Comparison of ENCODE assay signal across 8 cellular contexts in genomic region chr5:135578685-135579341, GRCh38. TPM values are rescaled to one million over a fixed set of nuclear protein-coding genes. Genes with fewer than 3 reads are reported as not detected.
DNase-seq lines count a peak whose midpoint lies in the region; ATAC-seq and TF ChIP-seq lines count a peak whose summit lies in the region.

TSS of gene CXCL14 (minus strand) at chr5:135578991. CDS start at chr5:135578778, 213 bp downstream.

- POLR2A ChIA-PET in SK-N-SH (lab: Yijun Ruan, JAX): no interaction called here

- H3K79me2 ChIP-seq in SK-N-SH (ENCODE audit: insufficient read depth): no peaks in the 10 kb centered on the region
- H3K79me2 ChIP-seq in osteoblast (ENCODE audit: insufficient read depth, low read length): no peaks in the 10 kb centered on the region

- peak; percentile 45 for DNase-seq in HPDE6-E6E7 (ENCODE audit: extremely low spot score)
- no peak for DNase-seq in SK-N-SH
- DNase-seq in fibroblast of the conjunctiva (ENCODE audit: low read depth): peak; percentile 12
- peak; percentile 89 for DNase-seq in osteoblast (ENCODE audit: insufficient read length, low spot score, missing footprints)

- no peak for ATAC-seq in GM21447 (IDR thresholded peaks at IDR 0.05; ENCODE audit: unreplicated experiment)
- no peak for ATAC-seq in HG02973 (IDR thresholded peaks at IDR 0.05; ENCODE audit: unreplicated experiment)
- no peak for ATAC-seq in HG02798 (IDR thresholded peaks at IDR 0.05; ENCODE audit: poor library complexity, unreplicated experiment)
- no peak for ATAC-seq in GM21526 (IDR thresholded peaks at IDR 0.05; ENCODE audit: low FRiP score, unreplicated experiment)

- no peak within 1 kb of the TSS for H2AFZ ChIP-seq in SK-N-SH (ENCODE audit: low read depth)
- H2AFZ ChIP-seq in osteoblast (ENCODE audit: low read length): no peak within 1 kb of the TSS

- no peaks in the 10 kb centered on the region for H3K36me3 ChIP-seq in SK-N-SH (replicated peaks in 1 of 2; ENCODE audit: control insufficient read depth in 1 of 2, insufficient read depth in 2 of 2, low read length in 1 of 2)
- no peaks in the 10 kb centered on the region for H3K36me3 ChIP-seq in osteoblast (ENCODE audit: insufficient read depth, low read length)

- peak within 1 kb of the TSS; percentile 33; the same call in 1 of the 2 replicates for H3K4me2 ChIP-seq in SK-N-SH
- peak within 1 kb of the TSS; percentile 51 for H3K4me2 ChIP-seq in osteoblast (ENCODE audit: insufficient read depth, low read length)

- H3F3A ChIP-seq in SK-N-SH (replicated peaks; ENCODE audit: insufficient read depth): no peaks in the 10 kb centered on the region

- H3K4me3 ChIP-seq in SK-N-SH (ENCODE audit: low read depth in 2 of 2, low read length in 1 of 2) (no peak within 1 kb of the TSS), osteoblast (ENCODE audit: insufficient read depth, low read length) (peak within 1 kb of the TSS; percentile 37)

- CTCF ChIA-PET in SK-N-SH (lab: Yijun Ruan, JAX): interaction anchor here (1.6 to 25.1 kb wide), 3 partner anchors 18 to 251 kb away, joined by 5 to 409 read pairs (median 10); no protein-coding TSS in a partner anchor

- WGBS in SK-N-SH (ENCODE audit: low lambda C conversion rate): 17% methylated on average over 38 of the region's 68 CpGs

- H3K9me2 ChIP-seq in SK-N-SH: no peaks in the 10 kb centered on the region

- no peaks in the 10 kb centered on the region for H3K9me3 ChIP-seq in SK-N-SH
- no peaks in the 10 kb centered on the region for H3K9me3 ChIP-seq in osteoblast (ENCODE audit: low read depth, low read length)

- no peak within 1 kb of the TSS for H3K9ac ChIP-seq in SK-N-SH

- H3K27me3 ChIP-seq in SK-N-SH (ENCODE audit: insufficient read depth) (peaks cover 57% of the 10 kb centered on the region), osteoblast (ENCODE audit: insufficient read depth, low read length) (peaks cover 42% of the 10 kb centered on the region)

- H3K27ac ChIP-seq in SK-N-SH (ENCODE audit: low read depth in 2 of 2, low read length in 1 of 2) (no peak within 1 kb of the TSS), osteoblast (ENCODE audit: low read depth, low read length) (no peak within 1 kb of the TSS)

- TF ChIP-seq CTCF in SK-N-SH (IDR thresholded peaks at IDR 0.05): no peak
- TF ChIP-seq CTCF in osteoblast (IDR thresholded peaks at IDR 0.05; ENCODE audit: extremely low read depth, low read depth, low read length): no peak

- TF ChIP-seq EP300 in SK-N-SH (IDR thresholded peaks at IDR 0.05; ENCODE audit: borderline replicate concordance in 1 of 2, low read depth in 1 of 2, low read length in 1 of 2): no peak

- H4K20me1 ChIP-seq in SK-N-SH (ENCODE audit: insufficient read depth) (no peaks in the 10 kb centered on the region), osteoblast (ENCODE audit: insufficient read depth, low read length) (no peaks in the 10 kb centered on the region)

- H3K4me1 ChIP-seq in SK-N-SH (ENCODE audit: control insufficient read depth in 1 of 2, insufficient read depth in 2 of 2, low read depth in 1 of 2, low read length in 1 of 2) (no peaks in the 10 kb centered on the region), osteoblast (ENCODE audit: insufficient read depth, low read length) (peaks cover 7% of the 10 kb centered on the region)

- no peak for TF ChIP-seq RAD21 in SK-N-SH (IDR thresholded peaks at IDR 0.05; ENCODE audit: low read length)

TF ChIP-seq in SK-N-SH, 30 proteins besides CTCF, POLR2A, EP300 and RAD21:
- TF ChIP-seq MEF2A (IDR thresholded peaks at IDR 0.05; ENCODE audit: borderline replicate concordance, low read depth): no peak
- no peak for TF ChIP-seq RCOR1 (IDR thresholded peaks at IDR 0.05; ENCODE audit: low read length)
- TF ChIP-seq NFIC (IDR thresholded peaks at IDR 0.05; ENCODE audit: borderline replicate concordance): no peak
- no peak for TF ChIP-seq USF1 (IDR thresholded peaks at IDR 0.05; ENCODE audit: borderline replicate concordance, low read depth)
- TF ChIP-seq TEAD4 (IDR thresholded peaks at IDR 0.05; ENCODE audit: borderline replicate concordance, insufficient read depth): no peak
- no peak for TF ChIP-seq EZH2phosphoT487 (IDR thresholded peaks at IDR 0.05; ENCODE audit: borderline replicate concordance, low read depth)
- TF ChIP-seq GATA2 (CRISPR knock-in tag; IDR thresholded peaks at IDR 0.05): no peak
- TF ChIP-seq ZBTB33 (IDR thresholded peaks at IDR 0.05; ENCODE audit: borderline replicate concordance, low read depth): no peak
- TF ChIP-seq IRF3 (IDR thresholded peaks at IDR 0.05; ENCODE audit: low read depth, low read length): no peak
- TF ChIP-seq SMC3 (IDR thresholded peaks at IDR 0.05; ENCODE audit: low read depth, low read length): no peak
- no peak for TF ChIP-seq TAF1 (IDR thresholded peaks at IDR 0.05; ENCODE audit: borderline replicate concordance, low read depth, low read length)
- TF ChIP-seq MAX (IDR thresholded peaks at IDR 0.05; ENCODE audit: low read depth): no peak
- no peak for TF ChIP-seq RFX5 (IDR thresholded peaks at IDR 0.05; ENCODE audit: low read length)

RNA-seq across cellular contexts. Expression of gene CXCL14, which starts in this region (rescaled TPM):
- 0.05 and 0.08 TPM in 2 replicates for polyA plus RNA-seq in SK-N-SH (2012; rRNA removed)
- polyA plus RNA-seq in SK-N-SH (2012; cell fraction: cytosol; rRNA removed): 0.04 and 0.09 TPM in 2 replicates
- 0.05 TPM in 2 replicates for polyA plus RNA-seq in SK-N-SH (2012; cell fraction: nucleus; rRNA removed)
- not detected in 2 replicates for total RNA-seq in osteoblast

Comparison
In these comparisons a context has a peak if more than half of its experiments do, and no peak if none do; other contexts are left out.
1. Peak in DNase-seq, H3K4me3 ChIP-seq and H3K4me2 ChIP-seq in osteoblast; RNA of the gene not detected or under 1 TPM.